In the genomic region with DNA sequence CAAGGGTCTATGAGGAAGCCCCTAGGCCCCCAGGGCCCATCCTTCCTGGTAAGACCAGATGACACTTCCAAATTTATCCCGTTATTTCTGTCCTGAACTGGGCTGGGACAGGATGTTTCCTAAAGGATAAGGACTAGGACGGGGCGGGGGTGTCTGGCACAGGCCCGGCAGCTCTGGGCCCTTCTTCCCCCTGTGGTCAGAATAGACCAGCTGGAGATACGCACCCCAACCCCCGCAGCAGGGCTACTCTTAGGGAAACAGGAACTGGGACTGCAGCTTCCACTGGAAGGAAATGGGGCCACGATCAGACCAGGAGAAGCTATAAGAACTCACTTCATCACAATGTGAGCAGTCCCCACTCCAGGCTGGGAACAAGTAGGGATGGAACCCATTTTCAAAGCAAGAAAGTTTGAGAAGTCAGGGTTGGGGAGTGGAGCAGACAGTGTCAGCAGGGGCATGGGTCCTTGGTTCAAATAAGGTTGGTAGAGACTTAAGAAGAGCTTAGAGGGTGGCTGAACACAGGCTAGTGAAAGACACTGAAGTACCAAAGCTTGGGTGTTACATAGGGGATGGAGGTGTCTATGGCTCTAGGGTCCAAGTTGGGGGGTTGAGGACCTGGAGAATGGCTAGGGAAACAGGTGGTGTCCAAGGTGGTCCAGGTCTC, we compare ENCODE assay signal across 8 cellular contexts. TPM values are rescaled to one million over a fixed set of nuclear protein-coding genes. Genes with fewer than 3 reads are reported as not detected.
DNase-seq lines count a peak whose midpoint lies in the region; ATAC-seq and TF ChIP-seq lines count a peak whose summit lies in the region.

No MANE protein-coding gene starts in this region.

- H3K9me3 ChIP-seq in AG04450 (ENCODE audit: control insufficient read depth, insufficient read depth, low read length): no peaks in the 10 kb centered on the region
- H3K9me3 ChIP-seq in iPS DF 6.9 (ENCODE audit: control insufficient read depth, insufficient read depth, low read length): no peaks in the 10 kb centered on the region
- H3K9me3 ChIP-seq in stomach smooth muscle (ENCODE audit: control insufficient read depth in 2 of 2, low read length in 2 of 2): no peaks in the 10 kb centered on the region

- peak overlapping the region; percentile 52 to 58 for H3K9ac ChIP-seq in stomach smooth muscle (ENCODE audit: low read length in 2 of 2)

- H3K27ac ChIP-seq in AG04450 (ENCODE audit: low read depth, low read length) (no peak overlapping the region), iPS DF 6.9 (ENCODE audit: low read length) (no peak overlapping the region), stomach smooth muscle (ENCODE audit: low read length) (no peak overlapping the region)

- H3K27me3 ChIP-seq in AG04450 (ENCODE audit: control insufficient read depth, insufficient read depth, low read length) (no peaks in the 10 kb centered on the region), iPS DF 6.9 (ENCODE audit: control insufficient read depth, insufficient read depth, low read length) (no peaks in the 10 kb centered on the region), stomach smooth muscle (ENCODE audit: control insufficient read depth in 1 of 2, insufficient read depth in 2 of 2, low read length in 2 of 2) (no peaks in the 10 kb centered on the region)

- H3K36me3 ChIP-seq in iPS DF 6.9 (ENCODE audit: control insufficient read depth, insufficient read depth, low read length) (peaks cover 45% of the 10 kb centered on the region), stomach smooth muscle (ENCODE audit: control insufficient read depth in 2 of 2, insufficient read depth in 2 of 2, low read length in 2 of 2) (peaks cover 37 to 47% of the 10 kb centered on the region in 2 donors)

- no peak for DNase-seq in AG04450 (ENCODE audit: low read depth, low spot score)
- DNase-seq in HCEC 1CT: peak; percentile 20
- no peak for DNase-seq in iPS DF 6.9 (ENCODE audit: low read depth, low spot score)
- no peak for DNase-seq in NCI-H510A treated with DMSO at 0.1 percent for 48 hours (lab: John Stamatoyannopoulos, UW)
- DNase-seq in NCI-H146 (lab: John Stamatoyannopoulos, UW): no peak

- ATAC-seq in activated T-helper 17 cell treated with anti-CD3 and anti-CD28 coated beads, Interleukin-2, amount 50 U/mL, for 72 hours (replicated peaks): no peak
- no peak for ATAC-seq in HG02970 (IDR thresholded peaks at IDR 0.05; ENCODE audit: low FRiP score, unreplicated experiment)

- no peaks in the 10 kb centered on the region for H3K27me3 Mint-ChIP-seq in activated T-helper 17 cell treated with anti-CD3 and anti-CD28 coated beads, Interleukin-2, amount 50 U/mL, for 72 hours

- no peaks in the 10 kb centered on the region for H3K9me3 Mint-ChIP-seq in activated T-helper 17 cell treated with anti-CD3 and anti-CD28 coated beads, Interleukin-2, amount 50 U/mL, for 72 hours

- peak overlapping the region; percentile 94 for H3K4me3 ChIP-seq in AG04450 (ENCODE audit: low read depth, low read length)
- H3K4me3 ChIP-seq in iPS DF 6.9 (ENCODE audit: low read length): peak overlapping the region; percentile 16; the same call in 1 of the 2 replicates
- peak overlapping the region; percentile 33 to 95 for H3K4me3 ChIP-seq in stomach smooth muscle (ENCODE audit: low read length in 2 of 2)

- peak overlapping the region; percentile 92 for H3K4me3 Mint-ChIP-seq in activated T-helper 17 cell treated with anti-CD3 and anti-CD28 coated beads, Interleukin-2, amount 50 U/mL, for 72 hours

- TF ChIP-seq CTCF in AG04450 (IDR thresholded peaks at IDR 0.05; ENCODE audit: low read depth, low read length): no peak

- H3K27ac Mint-ChIP-seq in activated T-helper 17 cell treated with anti-CD3 and anti-CD28 coated beads, Interleukin-2, amount 50 U/mL, for 72 hours: peak overlapping the region; percentile 89

- CTCF ChIA-PET in AG04450 (lab: Charles Lee): interaction anchor here (0.9 to 2.4 kb wide), 2 partner anchors 21 to 249 kb away, joined by 3 to 10 read pairs; a partner anchor contains a TSS

- peaks cover 78% of the 10 kb centered on the region for H3K36me3 Mint-ChIP-seq in activated T-helper 17 cell treated with anti-CD3 and anti-CD28 coated beads, Interleukin-2, amount 50 U/mL, for 72 hours (ENCODE audit: low read depth)

- POLR2A ChIA-PET in AG04450 (lab: Yijun Ruan, JAX): interaction anchor here (0.6 to 1.0 kb wide), 5 partner anchors 16 to 49 kb away, joined by 3 to 6 read pairs (median 4); a partner anchor contains a TSS

- H3K4me1 Mint-ChIP-seq in activated T-helper 17 cell treated with anti-CD3 and anti-CD28 coated beads, Interleukin-2, amount 50 U/mL, for 72 hours: peaks cover 27% of the 10 kb centered on the region

- H3K4me1 ChIP-seq in iPS DF 6.9 (ENCODE audit: control insufficient read depth, insufficient read depth, low read length): 0 out of 2 replicates have a peak, but pooled peaks cover 3% of the 10 kb centered on the region
- H3K4me1 ChIP-seq in stomach smooth muscle (ENCODE audit: control insufficient read depth, insufficient read depth, low read length): peaks cover 46% of the 10 kb centered on the region

- WGBS in iPS DF 6.9 (ENCODE audit: insufficient coverage, insufficient read length): no CpG with 5 or more reads among the region's 7 CpGs

RNA-seq across cellular contexts. Expression of a gene that starts 1.1 kb away (rescaled TPM):
- 25.4 and 36.3 TPM in 2 replicates for polyA plus RNA-seq in AG04450 (2011; rRNA removed)
- 41.5 and 70.4 TPM in 2 replicates for polyA minus RNA-seq in AG04450 (2011; rRNA and poly(A)+ RNA removed)
- total RNA-seq in activated T-helper 17 cell treated with anti-CD3 and anti-CD28 coated beads, Interleukin-2, amount 50 U/mL, for 72 hours: 100 to 1,000 TPM in 1 of 2 donors, 10 to 100 TPM in 1; 58.0 to 110 TPM

RNA-seq across cellular contexts. Expression of a gene that starts 21.9 kb away (rescaled TPM):
- polyA plus RNA-seq in AG04450 (2011; rRNA removed): 0.55 and 0.73 TPM in 2 replicates
- 1.8 and 2.3 TPM in 2 replicates for polyA minus RNA-seq in AG04450 (2011; rRNA and poly(A)+ RNA removed)
- 10 to 100 TPM; 20.3 to 27.1 TPM for total RNA-seq in activated T-helper 17 cell treated with anti-CD3 and anti-CD28 coated beads, Interleukin-2, amount 50 U/mL, for 72 hours

RNA-seq across cellular contexts. Expression of a gene that starts 32.4 kb away (rescaled TPM):
- 110 and 115 TPM in 2 replicates for polyA plus RNA-seq in AG04450 (2011; rRNA removed)
- polyA minus RNA-seq in AG04450 (2011; rRNA and poly(A)+ RNA removed): 81.0 and 85.0 TPM in 2 replicates
- total RNA-seq in activated T-helper 17 cell treated with anti-CD3 and anti-CD28 coated beads, Interleukin-2, amount 50 U/mL, for 72 hours: 10 to 100 TPM; 43.4 to 51.1 TPM

RNA-seq across cellular contexts. Expression of a gene that starts 49.4 kb away (rescaled TPM):
- 22.2 and 23.1 TPM in 2 replicates for polyA plus RNA-seq in AG04450 (2011; rRNA removed)
- polyA minus RNA-seq in AG04450 (2011; rRNA and poly(A)+ RNA removed): 34.3 and 43.5 TPM in 2 replicates
- total RNA-seq in activated T-helper 17 cell treated with anti-CD3 and anti-CD28 coated beads, Interleukin-2, amount 50 U/mL, for 72 hours: 10 to 100 TPM; 34.9 to 37.6 TPM

Comparison
In these comparisons a context has a peak if more than half of its experiments do, and no peak if none do; other contexts are left out.
1. H3K4me3 ChIP-seq: peak in every context shown above with its lines; median percentile 94 in AG04450; 64 in stomach smooth muscle; 16 in iPS DF 6.9.